ENCODE assay signal across 1 cellular context in the genomic region with DNA sequence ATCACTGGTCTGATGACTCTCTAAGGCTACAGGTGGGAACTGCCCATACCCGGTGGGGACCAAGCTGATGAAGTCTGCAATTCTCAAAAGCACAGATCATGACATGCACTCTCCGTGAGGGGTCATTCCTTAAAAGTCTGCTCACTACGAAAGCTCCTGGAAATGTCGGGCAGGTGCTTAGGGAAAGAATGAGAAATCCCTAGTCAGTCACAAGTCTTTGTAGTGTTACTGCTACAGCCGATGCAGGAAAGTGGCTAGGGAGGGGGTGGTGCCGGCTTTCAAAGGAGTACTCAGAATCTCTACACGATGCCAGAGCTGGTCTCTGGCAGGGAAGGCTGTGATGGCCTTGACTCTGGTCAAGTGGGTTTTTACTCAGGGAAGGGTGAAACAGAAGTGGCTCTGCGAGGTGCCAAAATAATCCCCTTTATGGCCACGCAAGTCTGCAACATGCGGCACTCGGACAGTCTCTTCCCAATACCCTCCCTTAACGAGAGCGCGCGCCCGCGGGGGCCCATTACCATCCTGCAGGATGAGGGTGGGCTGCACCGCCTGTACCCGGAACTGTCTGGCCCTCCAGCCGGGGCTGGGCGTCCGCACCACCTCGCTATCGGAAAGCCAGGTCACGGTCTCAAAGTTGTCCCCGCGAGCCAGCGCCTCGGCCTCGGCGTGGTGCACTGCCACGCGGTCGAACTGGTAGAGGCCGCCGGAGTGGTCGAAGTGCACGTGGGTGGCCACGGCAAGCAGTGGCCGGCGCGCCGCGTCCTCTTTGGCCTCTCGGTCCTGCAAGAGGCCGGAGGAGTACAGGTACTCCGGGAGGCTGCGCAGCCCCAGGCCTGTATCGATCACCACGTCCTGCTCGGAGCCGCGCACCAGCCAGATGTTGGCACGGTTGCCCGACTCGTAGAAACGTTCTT.
TF ChIP-seq lines count a peak whose summit lies in the region.

No MANE protein-coding gene starts in this region.

TF ChIP-seq in HepG2, 621 proteins besides CTCF, POLR2A, EP300 and RAD21 (continued from another document and continues in another):
- 0 out of 2 replicates have a peak, but pooled peaks have one; percentile 40 for TF ChIP-seq MLXIP (CRISPR knock-in tag; IDR thresholded peaks at IDR 0.05; ENCODE audit: borderline replicate concordance)
- no peak for TF ChIP-seq HOXA7 (CRISPR knock-in tag; IDR thresholded peaks at IDR 0.05)
- no peak for TF ChIP-seq ZSCAN20 (CRISPR knock-in tag; IDR thresholded peaks at IDR 0.05; ENCODE audit: borderline replicate concordance)
- TF ChIP-seq ZFYVE20 (CRISPR knock-in tag; IDR thresholded peaks at IDR 0.05; ENCODE audit: borderline replicate concordance, low read depth): 0 out of 2 replicates have a peak, but pooled peaks have one; percentile 8
- TF ChIP-seq ZNF329 (CRISPR knock-in tag; IDR thresholded peaks at IDR 0.05; ENCODE audit: low read depth): peak; percentile 35; the same call in 1 of the 2 replicates
- peak; percentile 47; the same call in 1 of the 2 replicates for TF ChIP-seq ZNF430 (CRISPR knock-in tag; IDR thresholded peaks at IDR 0.05)
- no peak for TF ChIP-seq TGIF2 (CRISPR knock-in tag; IDR thresholded peaks at IDR 0.05)
- TF ChIP-seq ZSCAN29 (CRISPR knock-in tag; conservative IDR thresholded peaks at IDR 0.05): 0 out of 2 replicates have a peak, but pooled peaks have one; percentile 14
- TF ChIP-seq, protein P1, sequence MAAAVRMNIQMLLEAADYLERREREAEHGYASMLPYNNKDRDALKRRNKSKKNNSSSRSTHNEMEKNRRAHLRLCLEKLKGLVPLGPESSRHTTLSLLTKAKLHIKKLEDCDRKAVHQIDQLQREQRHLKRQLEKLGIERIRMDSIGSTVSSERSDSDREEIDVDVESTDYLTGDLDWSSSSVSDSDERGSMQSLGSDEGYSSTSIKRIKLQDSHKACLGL (CRISPR knock-in tag; IDR thresholded peaks at IDR 0.05): peak; percentile 94
- TF ChIP-seq NFIC (IDR thresholded peaks at IDR 0.05; ENCODE audit: low read length): no peak
- TF ChIP-seq HMGA1 (CRISPR knock-in tag; conservative IDR thresholded peaks at IDR 0.05): no peak
- TF ChIP-seq ZNF784 (CRISPR knock-in tag; IDR thresholded peaks at IDR 0.05; ENCODE audit: borderline replicate concordance): no peak
- no peak for TF ChIP-seq KDM6A (CRISPR knock-in tag; IDR thresholded peaks at IDR 0.05; ENCODE audit: low read depth)
- peak; percentile 59; the same call in 1 of the 2 replicates for TF ChIP-seq SATB2 (CRISPR knock-in tag; IDR thresholded peaks at IDR 0.05)
- TF ChIP-seq, protein P2, sequence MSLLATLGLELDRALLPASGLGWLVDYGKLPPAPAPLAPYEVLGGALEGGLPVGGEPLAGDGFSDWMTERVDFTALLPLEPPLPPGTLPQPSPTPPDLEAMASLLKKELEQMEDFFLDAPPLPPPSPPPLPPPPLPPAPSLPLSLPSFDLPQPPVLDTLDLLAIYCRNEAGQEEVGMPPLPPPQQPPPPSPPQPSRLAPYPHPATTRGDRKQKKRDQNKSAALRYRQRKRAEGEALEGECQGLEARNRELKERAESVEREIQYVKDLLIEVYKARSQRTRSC (CRISPR knock-in tag; IDR thresholded peaks at IDR 0.05; ENCODE audit: low read depth): no peak
- TF ChIP-seq, protein P3, sequence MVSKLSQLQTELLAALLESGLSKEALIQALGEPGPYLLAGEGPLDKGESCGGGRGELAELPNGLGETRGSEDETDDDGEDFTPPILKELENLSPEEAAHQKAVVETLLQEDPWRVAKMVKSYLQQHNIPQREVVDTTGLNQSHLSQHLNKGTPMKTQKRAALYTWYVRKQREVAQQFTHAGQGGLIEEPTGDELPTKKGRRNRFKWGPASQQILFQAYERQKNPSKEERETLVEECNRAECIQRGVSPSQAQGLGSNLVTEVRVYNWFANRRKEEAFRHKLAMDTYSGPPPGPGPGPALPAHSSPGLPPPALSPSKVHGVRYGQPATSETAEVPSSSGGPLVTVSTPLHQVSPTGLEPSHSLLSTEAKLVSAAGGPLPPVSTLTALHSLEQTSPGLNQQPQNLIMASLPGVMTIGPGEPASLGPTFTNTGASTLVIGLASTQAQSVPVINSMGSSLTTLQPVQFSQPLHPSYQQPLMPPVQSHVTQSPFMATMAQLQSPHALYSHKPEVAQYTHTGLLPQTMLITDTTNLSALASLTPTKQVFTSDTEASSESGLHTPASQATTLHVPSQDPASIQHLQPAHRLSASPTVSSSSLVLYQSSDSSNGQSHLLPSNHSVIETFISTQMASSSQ (IDR thresholded peaks at IDR 0.05; ENCODE audit: low read depth): no peak
- TF ChIP-seq, protein P3 (CRISPR knock-in tag; IDR thresholded peaks at IDR 0.05; ENCODE audit: borderline replicate concordance): no peak
- TF ChIP-seq ATF3 (CRISPR knock-in tag; IDR thresholded peaks at IDR 0.05): peak; percentile 14; the same call in 1 of the 2 replicates
- TF ChIP-seq ZNF674 (CRISPR knock-in tag; IDR thresholded peaks at IDR 0.05; ENCODE audit: low read depth): peak; percentile 24; the same call in 1 of the 2 replicates
- TF ChIP-seq, protein P4, sequence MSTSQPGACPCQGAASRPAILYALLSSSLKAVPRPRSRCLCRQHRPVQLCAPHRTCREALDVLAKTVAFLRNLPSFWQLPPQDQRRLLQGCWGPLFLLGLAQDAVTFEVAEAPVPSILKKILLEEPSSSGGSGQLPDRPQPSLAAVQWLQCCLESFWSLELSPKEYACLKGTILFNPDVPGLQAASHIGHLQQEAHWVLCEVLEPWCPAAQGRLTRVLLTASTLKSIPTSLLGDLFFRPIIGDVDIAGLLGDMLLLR (CRISPR knock-in tag; IDR thresholded peaks at IDR 0.05): peak; percentile 52
- no peak for TF ChIP-seq JUNB (CRISPR knock-in tag; IDR thresholded peaks at IDR 0.05; ENCODE audit: borderline replicate concordance)
- 0 out of 2 replicates have a peak, but pooled peaks have one; percentile 12 for TF ChIP-seq ELF3 (CRISPR knock-in tag; IDR thresholded peaks at IDR 0.05)
- TF ChIP-seq NFATC3 (CRISPR knock-in tag; IDR thresholded peaks at IDR 0.05): 0 out of 2 replicates have a peak, but pooled peaks have one; percentile 82
- TF ChIP-seq ZBTB43 (CRISPR knock-in tag; conservative IDR thresholded peaks at IDR 0.05): peak; percentile 85
- TF ChIP-seq SRY (CRISPR knock-in tag; IDR thresholded peaks at IDR 0.05): peak; percentile 46; the same call in 1 of the 2 replicates
- 0 out of 2 replicates have a peak, but pooled peaks have one; percentile 60 for TF ChIP-seq ZNF256 (CRISPR knock-in tag; conservative IDR thresholded peaks at IDR 0.05)
- no peak; the same call in 1 of the 2 replicates for TF ChIP-seq FOXM1 (CRISPR knock-in tag; IDR thresholded peaks at IDR 0.05)
- peak; percentile 18; the same call in 1 of the 2 replicates for TF ChIP-seq EED (CRISPR knock-in tag; IDR thresholded peaks at IDR 0.05)
- no peak for TF ChIP-seq SRSF9 (IDR thresholded peaks at IDR 0.05; ENCODE audit: borderline replicate concordance, insufficient read depth, low read depth, low read length, poor library complexity, severe bottlenecking)
- no peak for TF ChIP-seq CBX1 (IDR thresholded peaks at IDR 0.05; ENCODE audit: low read depth)
- TF ChIP-seq, protein P5, sequence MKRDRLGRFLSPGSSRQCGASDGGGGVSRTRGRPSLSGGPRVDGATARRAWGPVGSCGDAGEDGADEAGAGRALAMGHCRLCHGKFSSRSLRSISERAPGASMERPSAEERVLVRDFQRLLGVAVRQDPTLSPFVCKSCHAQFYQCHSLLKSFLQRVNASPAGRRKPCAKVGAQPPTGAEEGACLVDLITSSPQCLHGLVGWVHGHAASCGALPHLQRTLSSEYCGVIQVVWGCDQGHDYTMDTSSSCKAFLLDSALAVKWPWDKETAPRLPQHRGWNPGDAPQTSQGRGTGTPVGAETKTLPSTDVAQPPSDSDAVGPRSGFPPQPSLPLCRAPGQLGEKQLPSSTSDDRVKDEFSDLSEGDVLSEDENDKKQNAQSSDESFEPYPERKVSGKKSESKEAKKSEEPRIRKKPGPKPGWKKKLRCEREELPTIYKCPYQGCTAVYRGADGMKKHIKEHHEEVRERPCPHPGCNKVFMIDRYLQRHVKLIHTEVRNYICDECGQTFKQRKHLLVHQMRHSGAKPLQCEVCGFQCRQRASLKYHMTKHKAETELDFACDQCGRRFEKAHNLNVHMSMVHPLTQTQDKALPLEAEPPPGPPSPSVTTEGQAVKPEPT (CRISPR knock-in tag; IDR thresholded peaks at IDR 0.05; ENCODE audit: low read depth): no peak; the same call in 1 of the 2 replicates
- no peak for TF ChIP-seq ZNF136 (CRISPR knock-in tag; IDR thresholded peaks at IDR 0.05; ENCODE audit: low read depth)
- peak; percentile 84 for TF ChIP-seq ZFAT (CRISPR knock-in tag; conservative IDR thresholded peaks at IDR 0.05)
- TF ChIP-seq SRSF1 (optimal IDR thresholded peaks at IDR 0.05; ENCODE audit: low read depth, low read length): no peak
- no peak for TF ChIP-seq SUZ12 (IDR thresholded peaks at IDR 0.05; ENCODE audit: low read depth, low read length)
- TF ChIP-seq KAT2B (IDR thresholded peaks at IDR 0.05; ENCODE audit: borderline replicate concordance, low read depth, low read length): no peak
- TF ChIP-seq HOXA5 (CRISPR knock-in tag; IDR thresholded peaks at IDR 0.05): peak; percentile 32; the same call in 1 of the 2 replicates
- no peak for TF ChIP-seq RARG (CRISPR knock-in tag; IDR thresholded peaks at IDR 0.05; ENCODE audit: low read depth)
- TF ChIP-seq ZNF530 (CRISPR knock-in tag; IDR thresholded peaks at IDR 0.05; ENCODE audit: low read depth): 0 out of 2 replicates have a peak, but pooled peaks have one; percentile 10
- peak; percentile 67; the same call in 1 of the 2 replicates for TF ChIP-seq RFXAP (CRISPR knock-in tag; IDR thresholded peaks at IDR 0.05; ENCODE audit: borderline replicate concordance)
- no peak for TF ChIP-seq XBP1 (CRISPR knock-in tag; IDR thresholded peaks at IDR 0.05)
- peak; percentile 85; the same call in 1 of the 2 replicates for TF ChIP-seq CREB3 (CRISPR knock-in tag; IDR thresholded peaks at IDR 0.05)
- TF ChIP-seq ZNF879 (CRISPR knock-in tag; IDR thresholded peaks at IDR 0.05): peak; percentile 28; the same call in 1 of the 2 replicates
- 0 out of 2 replicates have a peak, but pooled peaks have one; percentile 13 for TF ChIP-seq SIN3A (IDR thresholded peaks at IDR 0.05; ENCODE audit: borderline replicate concordance, low read depth, low read length)
- TF ChIP-seq REL (CRISPR knock-in tag; conservative IDR thresholded peaks at IDR 0.05): peak; percentile 13; the same call in 1 of the 2 replicates
